In genomic region chr12:55929306-55929791, GRCh38 we compare ENCODE assay signal across 9 cellular contexts. TPM values are rescaled to one million over a fixed set of nuclear protein-coding genes. Genes with fewer than 3 reads are reported as not detected.
DNase-seq lines count a peak whose midpoint lies in the region; ATAC-seq and TF ChIP-seq lines count a peak whose summit lies in the region.
"Had no signal": no experiment of that assay in that cellular context is flagged by ENCODE, and none has a peak within 500 bp of the region (broad histone marks: within the 10 kb centered on the region; RNA-seq: fewer than 3 reads in every experiment).

No MANE protein-coding gene starts in this region.

- no peaks in the 10 kb centered on the region for H3K9me3 ChIP-seq in colonic mucosa
- H3K9me3 ChIP-seq: SJSA1 had no signal

- H3K4me1 ChIP-seq in colonic mucosa = peaks cover 33% of the 10 kb centered on the region

- TF ChIP-seq CTCF in colonic mucosa (IDR thresholded peaks at IDR 0.05) = no peak

- ATAC-seq in GM18873 (IDR thresholded peaks at IDR 0.05; ENCODE audit: low FRiP score, unreplicated experiment) = peak; percentile 25
- ATAC-seq in HG03097 (IDR thresholded peaks at IDR 0.05; ENCODE audit: low FRiP score, unreplicated experiment) = peak; percentile 32

- DNase-seq in activated CD4-positive, CD25-positive, alpha-beta regulatory T cell (lab: John Stamatoyannopoulos, UW) = peak; percentile 29 to 85 (median 69)
- DNase-seq in colonic mucosa = peak; percentile 58
- DNase-seq in stimulated activated CD4-positive, alpha-beta T cell treated with anti-CD3 and anti-CD28 coated beads, Interleukin-15, amount 100 ng/mL, for 48 hours (ENCODE audit: low read depth in 2 of 2) = peak; percentile 83 to 84
- no peak for DNase-seq in DMS153 (lab: John Stamatoyannopoulos, UW)
- no peak for DNase-seq in COLO829 (ENCODE audit: low spot score)
- DNase-seq in NCI-H2196 (lab: John Stamatoyannopoulos, UW; ENCODE audit: unreplicated experiment) = no peak

- no peaks in the 10 kb centered on the region for H3K27me3 ChIP-seq in colonic mucosa
- H3K27me3 ChIP-seq: SJSA1 had no signal

- H3K36me3 ChIP-seq in colonic mucosa = no peaks in the 10 kb centered on the region

- H3K27ac ChIP-seq in colonic mucosa = peak overlapping the region; percentile 99
- H3K27ac ChIP-seq: SJSA1 had no signal

- peak overlapping the region; percentile 39 to 71 for H3K9ac ChIP-seq in colonic mucosa (ENCODE audit: low read depth in 2 of 2, low read length in 2 of 2)

- intact Hi-C loops in colonic mucosa (cut with DNase I) = loop anchor here (5.0 kb wide), 1 partner anchor 97 kb away; no protein-coding TSS in a partner anchor

- H3K4me3 ChIP-seq in colonic mucosa = no peak overlapping the region
- H3K4me3 ChIP-seq: SJSA1 had no signal

RNA-seq across cellular contexts. Expression of gene DGKA, which starts 1.6 kb away (rescaled TPM):
- 10 to 100 TPM; 80.2 to 91.2 TPM for total RNA-seq in colonic mucosa

RNA-seq across cellular contexts. Expression of gene PYM1, which starts 1.7 kb away (rescaled TPM):
- 10 to 100 TPM; 44.0 to 49.3 TPM for total RNA-seq in colonic mucosa

RNA-seq across cellular contexts. Expression of gene PMEL, which starts 36.5 kb away (rescaled TPM):
- total RNA-seq in colonic mucosa = 1 to 10 TPM; 3.4 to 3.8 TPM

RNA-seq across cellular contexts. Expression of gene CDK2, which starts 37.3 kb away (rescaled TPM):
- total RNA-seq in colonic mucosa = 10 to 100 TPM; 20.9 to 48.9 TPM

RNA-seq across cellular contexts. Expression of gene RAB5B, which starts 44.5 kb away (rescaled TPM):
- total RNA-seq in colonic mucosa = 100 to 1,000 TPM; 112 to 178 TPM

Comparison
In these comparisons a context has a peak if more than half of its experiments do, and no peak if none do; other contexts are left out.
1. DNase-seq: peak in activated CD4-positive, CD25-positive, alpha-beta regulatory T cell (4 of 4), colonic mucosa (single experiment) and stimulated activated CD4-positive, alpha-beta T cell treated with anti-CD3 and anti-CD28 coated beads, Interleukin-15, amount 100 ng/mL, for 48 hours (2 of 2); none in DMS153 (single experiment), COLO829 (single experiment) and NCI-H2196 (single experiment).